8 cellular contexts compared by ENCODE assay signal in the genomic region with DNA sequence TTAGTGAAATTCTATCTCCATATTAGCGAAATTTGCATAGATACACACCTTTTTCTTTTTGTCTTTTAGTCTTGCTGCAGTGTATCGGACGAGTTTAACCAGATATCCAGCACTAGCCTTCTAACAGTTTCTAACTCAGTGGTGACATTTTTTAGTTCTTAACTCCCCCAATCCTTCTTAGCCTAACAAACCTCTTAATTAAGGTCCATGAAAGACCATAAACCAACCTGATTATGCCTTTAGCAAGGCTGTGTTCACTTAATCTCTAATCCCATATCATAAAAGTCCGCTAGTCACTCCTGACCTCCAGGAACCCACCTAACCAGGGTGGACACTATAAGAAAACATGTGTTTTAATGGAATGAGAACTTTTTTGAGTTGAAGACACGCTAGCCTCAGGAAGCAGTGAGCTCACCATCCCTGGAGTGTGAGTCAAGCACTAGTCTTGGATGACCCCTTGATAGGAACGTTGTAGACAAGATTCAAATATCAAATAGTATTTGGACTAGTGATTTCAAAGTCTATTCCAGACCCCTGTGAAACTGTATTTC. TPM values are rescaled to one million over a fixed set of nuclear protein-coding genes. Genes with fewer than 3 reads are reported as not detected.
DNase-seq lines count a peak whose midpoint lies in the region; TF ChIP-seq lines count a peak whose summit lies in the region.

No MANE protein-coding gene starts in this region.

- H2BK12ac ChIP-seq in mesenchymal stem cell (ENCODE audit: low read length in 2 of 2): no peak overlapping the region

- no peak overlapping the region for H4K91ac ChIP-seq in mesenchymal stem cell (ENCODE audit: low read length)

- H3K4me1 Mint-ChIP-seq in MCF 10A (ENCODE audit: insufficient read depth, unreplicated experiment): peaks cover 13% of the 10 kb centered on the region

- no peak overlapping the region for H2BK5ac ChIP-seq in mesenchymal stem cell (ENCODE audit: low read depth, low read length, poor library complexity, severe bottlenecking)

- H2BK15ac ChIP-seq in mesenchymal stem cell (ENCODE audit: low read depth, poor library complexity, severe bottlenecking): no peak overlapping the region

- DNase-seq in DMS79 treated with DMSO at 0.1 percent for 48 hours (lab: John Stamatoyannopoulos, UW) (peak; percentile 70), DMS79 (lab: John Stamatoyannopoulos, UW) (no peak), NAMALWA (ENCODE audit: low spot score) (peak; percentile 55), MCF 10A (ENCODE audit: unreplicated experiment) (peak; percentile 66), mesenchymal stem cell (peak; percentile 89), vagina (ENCODE audit: extremely low spot score in 2 of 2) (peak in 1 of 2 donors; percentile 70), DMS114 treated with DMSO at 0.1 percent for 48 hours (lab: John Stamatoyannopoulos, UW; ENCODE audit: unreplicated experiment) (no peak)
- no peak for DNase-seq in activated CD8-positive, alpha-beta memory T cell treated with anti-CD3 and anti-CD28 coated beads, Interleukin-2, amount 50 U/mL, for 4 hours

- H2AK5ac ChIP-seq in mesenchymal stem cell (ENCODE audit: low read length, severe bottlenecking): no peak overlapping the region

- no peak overlapping the region for H3K23ac ChIP-seq in mesenchymal stem cell (ENCODE audit: low read length in 2 of 2)

- no peak overlapping the region for H2BK120ac ChIP-seq in mesenchymal stem cell (ENCODE audit: low read depth, low read length)

- POLR2A ChIA-PET in MCF 10A (lab: Yijun Ruan, JAX): interaction anchor here (0.5 to 13.4 kb wide), 15 partner anchors 10 to 381 kb away, joined by 3 to 163 read pairs (median 5); a partner anchor contains a TSS

- peak overlapping the region; percentile 97 for H3K9ac ChIP-seq in mesenchymal stem cell (ENCODE audit: low read length)

- H2AFZ ChIP-seq in mesenchymal stem cell (ENCODE audit: low read depth, low read length): no peak overlapping the region

- no peak for TF ChIP-seq POLR2A in vagina (IDR thresholded peaks at IDR 0.05)

- H3K9me3 Mint-ChIP-seq in MCF 10A (ENCODE audit: unreplicated experiment): no peaks in the 10 kb centered on the region

- no peak overlapping the region for H4K8ac ChIP-seq in mesenchymal stem cell (ENCODE audit: low read length)

- peaks cover 37% of the 10 kb centered on the region for H3K36me3 Mint-ChIP-seq in MCF 10A (ENCODE audit: insufficient read depth, unreplicated experiment)

- peaks cover 14% of the 10 kb centered on the region for H3K79me1 ChIP-seq in mesenchymal stem cell (replicated peaks; ENCODE audit: low read length, poor library complexity, severe bottlenecking)

- H3K4ac ChIP-seq in mesenchymal stem cell (ENCODE audit: low read depth in 1 of 2, low read length in 2 of 2): no peak overlapping the region

- H3K4me1 ChIP-seq in mesenchymal stem cell (ENCODE audit: control insufficient read depth, insufficient read depth, low read depth, low read length) (peaks cover 9% of the 10 kb centered on the region), vagina (peaks cover 25% of the 10 kb centered on the region)

- H3K36me3 ChIP-seq in mesenchymal stem cell (ENCODE audit: control insufficient read depth in 1 of 2, insufficient read depth in 2 of 2, low read depth in 1 of 2, low read length in 2 of 2) (peaks cover 0 to 8% of the 10 kb centered on the region in 2 experiments), vagina (no peaks in the 10 kb centered on the region)

- no peaks in the 10 kb centered on the region for H3K27me3 Mint-ChIP-seq in MCF 10A (ENCODE audit: insufficient read depth, unreplicated experiment)

- no peaks in the 10 kb centered on the region for H3K27me3 ChIP-seq in mesenchymal stem cell (ENCODE audit: control insufficient read depth in 1 of 2, insufficient read depth in 1 of 2, low read length in 2 of 2)
- H3K27me3 ChIP-seq in vagina: no peaks in the 10 kb centered on the region

- peak overlapping the region; percentile 97 for H3K4me2 ChIP-seq in mesenchymal stem cell (ENCODE audit: low read length, poor library complexity, severe bottlenecking)

- H3K9me3 ChIP-seq in mesenchymal stem cell (ENCODE audit: control insufficient read depth, low read length) (no peaks in the 10 kb centered on the region), vagina (no peaks in the 10 kb centered on the region)

- peak overlapping the region; percentile 99 for H3K27ac Mint-ChIP-seq in MCF 10A (ENCODE audit: low read depth, unreplicated experiment)

- no peak overlapping the region for H3K18ac ChIP-seq in mesenchymal stem cell (ENCODE audit: low read depth in 1 of 2, low read length in 2 of 2)

- 12% methylated on average over 5 of the region's 6 CpGs for WGBS in mesenchymal stem cell

- BruUV-seq in MCF 10A (replicated peaks; lab: Mats Ljungman, UMichigan): TSS peak; percentile 66

- H3K4me3 Mint-ChIP-seq in MCF 10A (ENCODE audit: unreplicated experiment): peak overlapping the region; percentile 98

- intact Hi-C loops in MCF 10A (cut with micrococcal nuclease) (loop anchor here (5.0 kb wide), 1 partner anchor 61 kb away; a partner anchor contains a TSS), vagina (cut with DNase I) (no loop called here)

- H3K4me3 ChIP-seq in mesenchymal stem cell (ENCODE audit: insufficient read depth in 1 of 2, low read depth in 1 of 2, low read length in 2 of 2) (peak overlapping the region in 1 of 2 experiments; percentile 85), vagina (peak overlapping the region; percentile 50 to 75)

- H3K14ac ChIP-seq in mesenchymal stem cell (ENCODE audit: low read length in 2 of 2): no peak overlapping the region

- H3K27ac ChIP-seq in mesenchymal stem cell (ENCODE audit: low read length, poor library complexity, severe bottlenecking): peak overlapping the region; percentile 34
- H3K27ac ChIP-seq in vagina: peak overlapping the region; percentile 100

- TF ChIP-seq CTCF in MCF 10A (IDR thresholded peaks at IDR 0.05; ENCODE audit: unreplicated experiment) (no peak), vagina (IDR thresholded peaks at IDR 0.05) (no peak)

- CTCF ChIA-PET in MCF 10A (lab: Yijun Ruan, JAX): interaction anchor here (3.4 kb wide), 1 partner anchor 10 kb away, joined by 25 read pairs; no protein-coding TSS in a partner anchor

RNA-seq across cellular contexts. Expression of a gene that starts 9.4 kb away (rescaled TPM):
- total RNA-seq in MCF 10A (2022) (33.9 and 41.6 TPM in 2 replicates), vagina (52.5 TPM)
- polyA plus RNA-seq in mesenchymal stem cell (2013, experiment 1 of 2): 19.0 TPM
- polyA plus RNA-seq in mesenchymal stem cell (2013, experiment 2 of 2): 19.7 TPM

RNA-seq across cellular contexts. Expression of a gene that starts 30.6 kb away (rescaled TPM):
- total RNA-seq in MCF 10A (2022) (0.93 TPM in 1 of 2 replicates, not detected in the other), vagina (not detected)
- polyA plus RNA-seq in mesenchymal stem cell (2013, experiment 1 of 2): 0.28 TPM
- 0.22 TPM for polyA plus RNA-seq in mesenchymal stem cell (2013, experiment 2 of 2)

RNA-seq across cellular contexts. Expression of a gene that starts 58.8 kb away (rescaled TPM):
- total RNA-seq in MCF 10A (2022) (8.0 and 8.2 TPM in 2 replicates), vagina (127 TPM)
- 0.43 TPM for polyA plus RNA-seq in mesenchymal stem cell (2013, experiment 1 of 2)
- 0.40 TPM for polyA plus RNA-seq in mesenchymal stem cell (2013, experiment 2 of 2)

Comparison
In these comparisons a context has a peak if more than half of its experiments do, and no peak if none do; other contexts are left out.
1. DNase-seq: peak in DMS79 treated with DMSO at 0.1 percent for 48 hours (single experiment), NAMALWA (single experiment), MCF 10A (single experiment) and mesenchymal stem cell (single experiment); none in DMS79 (single experiment), DMS114 treated with DMSO at 0.1 percent for 48 hours (single experiment) and activated CD8-positive, alpha-beta memory T cell treated with anti-CD3 and anti-CD28 coated beads, Interleukin-2, amount 50 U/mL, for 4 hours (single experiment).
2. RNA of a gene that starts 58.8 kb away (total RNA-seq): 127 TPM in vagina (single experiment); 8.0 to 8.2 TPM in MCF 10A; every median in the first group is over 10 times any median in the second.